In genomic region chr9:37946041-37946440, GRCh38 we compare ENCODE assay signal across 1 cellular context.
TF ChIP-seq lines count a peak whose summit lies in the region.

No MANE protein-coding gene starts in this region.

TF ChIP-seq in H1, 55 proteins besides CTCF, POLR2A, EP300 and RAD21:
- TF ChIP-seq HDAC2 (IDR thresholded peaks at IDR 0.05; ENCODE audit: borderline replicate concordance in 1 of 2, low read depth in 2 of 2, low read length in 2 of 2) (no peak), NANOG (IDR thresholded peaks at IDR 0.05; ENCODE audit: insufficient read depth, low read depth, low read length, poor library complexity, severe bottlenecking) (no peak), JUND (IDR thresholded peaks at IDR 0.05; ENCODE audit: low read length) (no peak), ATF2 (IDR thresholded peaks at IDR 0.05; ENCODE audit: low read length) (no peak)
TF ChIP-seq in H1: peak in this region for 0.
